In genomic region chr11:8095356-8095755, GRCh38 we compare ENCODE assay signal across 15 cellular contexts.
"Had no signal": no experiment of that assay in that cellular context is flagged by ENCODE, and none has a peak within 500 bp of the region (broad histone marks: within the 10 kb centered on the region; RNA-seq: fewer than 3 reads in every experiment).

No MANE protein-coding gene starts in this region.

- H3K27me3 Mint-ChIP-seq: activated naive CD8-positive, alpha-beta T cell; brain had no signal

- H3K9me3 Mint-ChIP-seq: brain, naive B cell, WTC11 had no signal

- ATAC-seq: WTC11 had no signal

- DNase-seq: activated CD4-positive, alpha-beta T cell treated with anti-CD3 and anti-CD28 coated beads for 48 hours; activated T-cell treated with anti-CD3 and anti-CD28 coated beads, Interleukin-2, amount 50 U/mL, for 1 hour; amygdala; effector memory CD4-positive, alpha-beta T cell; foreskin melanocyte; kidney glomerular epithelial cell; naive B cell; stimulated activated CD4-positive, alpha-beta T cell treated with anti-CD3 and anti-CD28 coated beads, Interleukin-4, amount 100 ng/mL, for 1 hour; stimulated activated naive CD4-positive, alpha-beta T cell treated with Interleukin-2 at 50 U/mL for 16 hours; SW 1271; trophoblast cell had no signal

- H3K27ac Mint-ChIP-seq: activated naive CD8-positive, alpha-beta T cell; WTC11 had no signal

- H3K4me3 ChIP-seq: lung had no signal

- H3K36me3 Mint-ChIP-seq: activated naive CD8-positive, alpha-beta T cell; naive B cell had no signal

- H3K4me3 Mint-ChIP-seq: activated naive CD8-positive, alpha-beta T cell; brain; naive B cell; WTC11 had no signal
